9 cellular contexts compared by ENCODE assay signal in genomic region chr2:129936334-129936934, GRCh38. TPM values are rescaled to one million over a fixed set of nuclear protein-coding genes. Genes with fewer than 3 reads are reported as not detected.
DNase-seq lines count a peak whose midpoint lies in the region; ATAC-seq and TF ChIP-seq lines count a peak whose summit lies in the region.
"Had no signal": no experiment of that assay in that cellular context is flagged by ENCODE, and none has a peak within 500 bp of the region (broad histone marks: within the 10 kb centered on the region; RNA-seq: fewer than 3 reads in every experiment).

No MANE protein-coding gene starts in this region.

- H2AFZ ChIP-seq in hepatocyte: no peak overlapping the region

- peaks cover 7% of the 10 kb centered on the region for H3K27me3 ChIP-seq in hepatocyte
- H3K27me3 ChIP-seq in BE2C: no peaks in the 10 kb centered on the region
- H3K27me3 ChIP-seq in ascending aorta: no peaks in the 10 kb centered on the region

- no peak overlapping the region for H3K27ac ChIP-seq in RWPE1
- no peak overlapping the region for H3K27ac ChIP-seq in hepatocyte
- H3K27ac ChIP-seq in ascending aorta: no peak overlapping the region

- intact Hi-C loops in ascending aorta (cut with DNase I): no loop called here

- H3K9me3 ChIP-seq in hepatocyte (ENCODE audit: low read depth) (no peaks in the 10 kb centered on the region), BE2C (no peaks in the 10 kb centered on the region), ascending aorta (no peaks in the 10 kb centered on the region)

- no peaks in the 10 kb centered on the region for H3K79me2 ChIP-seq in hepatocyte

- H3K4me2 ChIP-seq in hepatocyte: no peak overlapping the region

- H3K9me2 ChIP-seq in hepatocyte (replicated peaks; ENCODE audit: insufficient read depth): no peaks in the 10 kb centered on the region

- H3K36me3 ChIP-seq in hepatocyte (replicated peaks; ENCODE audit: insufficient read depth, low read depth) (no peaks in the 10 kb centered on the region), BE2C (no peaks in the 10 kb centered on the region), ascending aorta (no peaks in the 10 kb centered on the region)

- peak; percentile 49 for ATAC-seq in GM21717 (IDR thresholded peaks at IDR 0.05; ENCODE audit: unreplicated experiment)

- H4K20me1 ChIP-seq in hepatocyte (ENCODE audit: insufficient read depth, poor library complexity, severe bottlenecking): no peaks in the 10 kb centered on the region

- POLR2A ChIA-PET in RWPE1 (lab: Yijun Ruan, JAX; ENCODE audit: low non-redundant PET): no interaction called here

- 43% methylated on average over 9 of the region's 9 CpGs for WGBS in hepatocyte (ENCODE audit: low lambda C conversion rate, missing lambda C conversion rate)

- no peak overlapping the region for H3K4me3 ChIP-seq in hepatocyte
- no peak overlapping the region for H3K4me3 ChIP-seq in BE2C (ENCODE audit: low read depth, low read length)
- H3K4me3 ChIP-seq in ascending aorta: no peak overlapping the region

- CTCF ChIA-PET in RWPE1 (lab: Yijun Ruan, JAX): interaction anchor here (0.8 kb wide), 1 partner anchor 396 kb away, joined by 10 read pairs; no protein-coding TSS in a partner anchor

- DNase-seq in DMS79 (lab: John Stamatoyannopoulos, UW): peak; percentile 14
- peak; percentile 39 for DNase-seq in RWPE1 (ENCODE audit: low spot score)
- DNase-seq in hepatocyte (ENCODE audit: low spot score): peak; percentile 72
- DNase-seq in cerebellar nuclear complex (lab: John Stamatoyannopoulos, UW): no peak
- DNase-seq in BE2C: no peak
- DNase-seq in Ammon's horn (ENCODE audit: low spot score): no peak
- no peak for DNase-seq in ascending aorta (ENCODE audit: low spot score in 2 of 2)

- TF ChIP-seq CTCF in RWPE1 (conservative IDR thresholded peaks at IDR 0.05; ENCODE audit: low read depth) (peak; percentile 46), hepatocyte (IDR thresholded peaks at IDR 0.05; ENCODE audit: poor library complexity) (peak; percentile 56), BE2C (IDR thresholded peaks at IDR 0.05; ENCODE audit: low read depth, low read length) (no peak), ascending aorta (IDR thresholded peaks at IDR 0.05) (no peak)

- H3K4me1 ChIP-seq in hepatocyte (ENCODE audit: insufficient read depth) (peaks cover 5% of the 10 kb centered on the region), BE2C (no peaks in the 10 kb centered on the region), ascending aorta (no peaks in the 10 kb centered on the region)

RNA-seq across cellular contexts. Expression of gene RAB6C, which starts 43.0 kb away (rescaled TPM):
- total RNA-seq in hepatocyte (0.04 and 0.13 TPM in 2 replicates), ascending aorta (not detected)
- polyA plus RNA-seq in hepatocyte: not detected in 2 replicates
- polyA plus RNA-seq in BE2C (2012; ENCODE audit: insufficient read depth, insufficient read length, low read depth): not detected
- total RNA-seq: HT1080 had no signal

Comparison
In these comparisons a context has a peak if more than half of its experiments do, and no peak if none do; other contexts are left out.
1. DNase-seq: peak in DMS79 (single experiment), RWPE1 (single experiment) and hepatocyte (single experiment); none in cerebellar nuclear complex (0 of 2), BE2C (single experiment), Ammon's horn (single experiment) and ascending aorta (0 of 2).
2. CTCF ChIP-seq: peak in RWPE1 (single experiment) and hepatocyte (single experiment); none in BE2C (single experiment) and ascending aorta (0 of 3).